8 cellular contexts compared by ENCODE assay signal in the genomic region with DNA sequence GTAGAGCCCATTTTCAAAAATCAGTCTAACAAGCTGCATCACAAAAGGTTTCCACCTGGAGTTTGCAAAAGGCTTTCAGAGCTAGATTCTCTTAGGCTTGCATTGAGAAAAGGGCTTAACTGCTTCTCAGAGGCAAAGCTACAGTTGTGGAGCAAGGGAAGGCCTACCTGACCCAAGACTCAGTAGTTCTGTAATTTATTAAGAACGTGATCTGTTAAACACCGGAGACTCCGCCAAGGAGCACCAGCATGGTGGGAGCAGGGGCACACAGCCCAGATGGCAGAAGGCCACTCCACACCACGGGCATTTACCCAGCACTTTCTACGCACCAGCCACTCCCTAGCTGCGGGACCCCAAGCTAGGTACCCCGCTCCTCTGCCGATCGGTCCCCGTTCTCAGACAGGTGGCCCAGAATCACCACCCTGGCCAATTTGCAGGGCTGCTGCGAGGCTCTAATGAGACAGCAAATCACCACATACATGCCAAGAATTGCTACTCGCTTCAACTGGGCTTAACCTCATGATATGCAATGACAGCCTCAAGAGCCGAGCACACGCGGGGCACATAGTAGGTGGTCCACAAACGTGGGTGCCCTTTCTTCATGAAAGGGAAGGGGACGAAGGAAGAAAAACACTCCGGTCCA. TPM values are rescaled to one million over a fixed set of nuclear protein-coding genes. Genes with fewer than 3 reads are reported as not detected.
DNase-seq lines count a peak whose midpoint lies in the region; ATAC-seq, FAIRE-seq and TF ChIP-seq lines count a peak whose summit lies in the region.

No MANE protein-coding gene starts in this region.

- DNase-seq in BE2C (no peak), HT-29 (ENCODE audit: low spot score) (peak; percentile 25), adrenal gland (peak in 2 of 7 donors; percentile 22 to 29), keratinocyte (ENCODE audit: low read depth, low spot score) (no peak), NCI-H2196 (lab: John Stamatoyannopoulos, UW; ENCODE audit: unreplicated experiment) (no peak), cerebellar nuclear complex (lab: John Stamatoyannopoulos, UW) (no peak)

- H3K9ac ChIP-seq in keratinocyte (ENCODE audit: control insufficient read depth, extremely low read depth, insufficient read depth, low read length) (peak overlapping the region; percentile 79), stomach smooth muscle (ENCODE audit: low read length in 2 of 2) (peak overlapping the region; percentile 71 to 72)

- TF ChIP-seq POLR2A in adrenal gland (IDR thresholded peaks at IDR 0.05) = no peak

- peak overlapping the region; percentile 99 for H3K4me2 ChIP-seq in keratinocyte (ENCODE audit: control insufficient read depth, extremely low read depth, insufficient read depth, low read depth, low read length)

- H3K4me1 ChIP-seq in BE2C (peaks cover 3% of the 10 kb centered on the region; the same call in 1 of the 2 replicates), adrenal gland (replicated peaks in 1 of 2) (peaks cover 15 to 32% of the 10 kb centered on the region in 2 donors), keratinocyte (ENCODE audit: control insufficient read depth, extremely low read depth, insufficient read depth, low read length) (peaks cover 25% of the 10 kb centered on the region), stomach smooth muscle (ENCODE audit: control insufficient read depth, insufficient read depth, low read length) (peaks cover 29% of the 10 kb centered on the region)

- H3K36me3 ChIP-seq in BE2C = peaks cover 6% of the 10 kb centered on the region
- no peaks in the 10 kb centered on the region for H3K36me3 ChIP-seq in adrenal gland (replicated peaks in 1 of 2)
- peaks cover 0 to 7% of the 10 kb centered on the region in 2 experiments for H3K36me3 ChIP-seq in keratinocyte (ENCODE audit: control insufficient read depth in 2 of 2, extremely low read depth in 1 of 2, insufficient read depth in 2 of 2, low read length in 2 of 2)
- H3K36me3 ChIP-seq in stomach smooth muscle (ENCODE audit: control insufficient read depth in 2 of 2, insufficient read depth in 2 of 2, low read length in 2 of 2) = no peaks in the 10 kb centered on the region

- peaks cover 6% of the 10 kb centered on the region for H3K9me1 ChIP-seq in keratinocyte (ENCODE audit: control insufficient read depth, extremely low read depth, insufficient read depth, low read length)

- FAIRE-seq in keratinocyte (lab: Jason Lieb, UNC) = peak; percentile 57

- no peak for TF ChIP-seq CTCF in BE2C (IDR thresholded peaks at IDR 0.05; ENCODE audit: low read depth, low read length)
- no peak for TF ChIP-seq CTCF in adrenal gland (IDR thresholded peaks at IDR 0.05)
- TF ChIP-seq CTCF in keratinocyte (optimal IDR thresholded peaks at IDR 0.05 in 1 of 3, IDR thresholded peaks at IDR 0.05 in 1 of 3, conservative IDR thresholded peaks at IDR 0.05 in 1 of 3; ENCODE audit: extremely low read depth in 1 of 3, insufficient read depth in 2 of 3, low read length in 3 of 3) = no peak

- ATAC-seq in GM21576 (IDR thresholded peaks at IDR 0.05; ENCODE audit: unreplicated experiment) = no peak

- WGBS in adrenal gland, 4 donors = 41 to 50% (median 47%) methylated on average over 16 to 18 of the region's 18 CpGs

- H3K27ac ChIP-seq in adrenal gland (peak overlapping the region in 2 of 5 donors; percentile 95 to 100), keratinocyte (ENCODE audit: control insufficient read depth, insufficient read depth, low read length) (peak overlapping the region; percentile 52), stomach smooth muscle (ENCODE audit: low read length) (peak overlapping the region; percentile 58)

- intact Hi-C loops in adrenal gland (cut with DNase I) = no loop called here

- H3K79me2 ChIP-seq in keratinocyte (ENCODE audit: control insufficient read depth, insufficient read depth, low read length) = peaks cover 55% of the 10 kb centered on the region

- H3K4me3 ChIP-seq in BE2C (ENCODE audit: low read depth, low read length) (peak overlapping the region; percentile 92), adrenal gland (peak overlapping the region in 3 of 4 donors; percentile 53 to 82 (median 58)), keratinocyte (ENCODE audit: control insufficient read depth in 2 of 3, extremely low read depth in 1 of 3, insufficient read depth in 2 of 3, low read depth in 1 of 3, low read length in 3 of 3) (peak overlapping the region; percentile 72 to 98 (median 95)), stomach smooth muscle (ENCODE audit: low read length in 2 of 2) (peak overlapping the region; percentile 82 to 97)

- peaks cover 7% of the 10 kb centered on the region for H4K20me1 ChIP-seq in keratinocyte (ENCODE audit: control insufficient read depth, extremely low read depth, insufficient read depth, low read length)

- dilution Hi-C loops in keratinocyte (cut with MboI; ENCODE audit: extremely low pct_ligation_motif_present, low sequenced_read_pairs) = no loop called here

- H3K27me3 ChIP-seq in BE2C = no peaks in the 10 kb centered on the region
- H3K27me3 ChIP-seq in adrenal gland = no peaks in the 10 kb centered on the region
- no peaks in the 10 kb centered on the region for H3K27me3 ChIP-seq in keratinocyte (ENCODE audit: control insufficient read depth, extremely low read depth, insufficient read depth, low read length)
- H3K27me3 ChIP-seq in stomach smooth muscle (ENCODE audit: control insufficient read depth in 1 of 2, insufficient read depth in 2 of 2, low read length in 2 of 2) = no peaks in the 10 kb centered on the region

- peak overlapping the region; percentile 23 for H2AFZ ChIP-seq in keratinocyte (ENCODE audit: control insufficient read depth, low read length)

- H3K9me3 ChIP-seq in BE2C (no peaks in the 10 kb centered on the region), adrenal gland (replicated peaks in 1 of 3) (no peaks in the 10 kb centered on the region), keratinocyte (ENCODE audit: control insufficient read depth, low read depth, low read length) (no peaks in the 10 kb centered on the region), stomach smooth muscle (ENCODE audit: control insufficient read depth in 2 of 2, low read length in 2 of 2) (no peaks in the 10 kb centered on the region)

RNA-seq across cellular contexts. Expression of a gene that starts 1.5 kb away (rescaled TPM):
- polyA plus RNA-seq in BE2C (2012; ENCODE audit: insufficient read depth, insufficient read length, low read depth) = 68.1 TPM
- 80.3 and 92.0 TPM in 2 replicates for total RNA-seq in HT-29 (2014; rRNA removed; shearing (Covaris generic))
- total RNA-seq in adrenal gland = 100 to 1,000 TPM in 1 of 8 donors, 10 to 100 TPM in 7; 43.3 to 182 (median 51.9) TPM
- 100 to 1,000 TPM in 1 of 3 donors, 10 to 100 TPM in 2; 31.9 to 148 (median 40.2) TPM for polyA plus RNA-seq in adrenal gland
- 67.8 to 75.9 TPM (median 68.9 TPM) in 3 replicates for polyA plus RNA-seq in keratinocyte
- 25.8 TPM for polyA plus RNA-seq in keratinocyte (2011; ENCODE audit: low read depth)
- polyA plus RNA-seq in keratinocyte (2011; cell fraction: cytosol; rRNA removed) = 54.9 and 72.4 TPM in 2 replicates
- polyA plus RNA-seq in keratinocyte (2011; cell fraction: nucleus; rRNA removed) = 36.1 and 43.0 TPM in 2 replicates
- 32.1 and 64.1 TPM in 2 replicates for polyA plus RNA-seq in keratinocyte (2012; ENCODE audit: low replicate concordance)
- polyA minus RNA-seq in keratinocyte = 153 to 330 TPM (median 164 TPM) in 3 replicates
- polyA minus RNA-seq in keratinocyte (2011; cell fraction: cytosol; rRNA and poly(A)+ RNA removed) = 59.7 TPM
- 21.7 and 45.4 TPM in 2 replicates for polyA minus RNA-seq in keratinocyte (2011; cell fraction: nucleus; rRNA and poly(A)+ RNA removed)
